12 cellular contexts compared by ENCODE assay signal in genomic region chr6:21381336-21381963, GRCh38.
DNase-seq lines count a peak whose midpoint lies in the region; ATAC-seq and TF ChIP-seq lines count a peak whose summit lies in the region.
"Had no signal": no experiment of that assay in that cellular context is flagged by ENCODE, and none has a peak within 500 bp of the region (broad histone marks: within the 10 kb centered on the region; RNA-seq: fewer than 3 reads in every experiment).

No MANE protein-coding gene starts in this region.

- H3K4me3 ChIP-seq in epithelial cell of esophagus (ENCODE audit: low read length) (no peak overlapping the region), upper lobe of right lung (no peak overlapping the region)
- H3K4me3 ChIP-seq: HAP-1 had no signal

- no peaks in the 10 kb centered on the region for H3K9me3 ChIP-seq in upper lobe of right lung
- H3K9me3 ChIP-seq: HAP-1 had no signal

- no peak overlapping the region for H3K27ac Mint-ChIP-seq in HFFc6

- H3K36me3 ChIP-seq in upper lobe of right lung, result no peaks in the 10 kb centered on the region
- H3K36me3 ChIP-seq: HAP-1 had no signal

- H3K9me3 Mint-ChIP-seq in HFFc6, result peaks cover 4% of the 10 kb centered on the region; the same call in 1 of the 2 replicates

- H3K36me3 Mint-ChIP-seq in HFFc6 (ENCODE audit: low read depth), result no peaks in the 10 kb centered on the region

- intact Hi-C loops in upper lobe of right lung (cut with DNase I), result no loop called here

- H3K4me1 ChIP-seq in upper lobe of right lung, result no peaks in the 10 kb centered on the region
- H3K4me1 ChIP-seq: HAP-1 had no signal

- peaks cover 5% of the 10 kb centered on the region for H3K27me3 Mint-ChIP-seq in HFFc6 (ENCODE audit: insufficient read depth)

- no peak for TF ChIP-seq CTCF in epithelial cell of esophagus (IDR thresholded peaks at IDR 0.05; ENCODE audit: insufficient read depth, low read depth, low read length, missing control alignments)
- TF ChIP-seq CTCF in upper lobe of right lung (IDR thresholded peaks at IDR 0.05), result no peak
- no peak for TF ChIP-seq CTCF in HFFc6 (IDR thresholded peaks at IDR 0.05)

- DNase-seq in NCI-H2171 treated with DMSO at 0.1 percent for 48 hours (lab: John Stamatoyannopoulos, UW) (peak; percentile 69), NCI-H2171 (lab: John Stamatoyannopoulos, UW) (no peak), NOMO-1 treated with dmso at 0.1 percent for 144 hours (lab: John Stamatoyannopoulos, UW; ENCODE audit: unreplicated experiment) (peak; percentile 2), epithelial cell of esophagus (ENCODE audit: low read depth) (peak; percentile 74), upper lobe of right lung (no peak), HFFc6 (no peak)
- DNase-seq in activated CD4-positive, alpha-beta T cell treated with anti-CD3 and anti-CD28 coated beads for 48 hours, result no peak
- DNase-seq: 8988T, cortex of kidney, NCI-H1436 had no signal

- ATAC-seq in upper lobe of right lung (peak; percentile 74), HG02870 (IDR thresholded peaks at IDR 0.05; ENCODE audit: unreplicated experiment) (no peak)

- no peaks in the 10 kb centered on the region for H3K27me3 ChIP-seq in upper lobe of right lung

- no peak overlapping the region for H3K4me3 Mint-ChIP-seq in HFFc6

- H3K27ac ChIP-seq in upper lobe of right lung, result no peak overlapping the region

- H3K4me1 Mint-ChIP-seq in HFFc6 (ENCODE audit: low read depth), result peaks cover 7% of the 10 kb centered on the region; the same call in 1 of the 2 replicates

Comparison
In these comparisons a context has a peak if more than half of its experiments do, and no peak if none do; other contexts are left out.
1. DNase-seq: peak in NCI-H2171 treated with DMSO at 0.1 percent for 48 hours (single experiment), NOMO-1 treated with dmso at 0.1 percent for 144 hours (single experiment) and epithelial cell of esophagus (single experiment); none in NCI-H2171 (single experiment), upper lobe of right lung (single experiment), HFFc6 (single experiment) and activated CD4-positive, alpha-beta T cell treated with anti-CD3 and anti-CD28 coated beads for 48 hours (single experiment).